ENCODE assay signal across 20 cellular contexts in genomic region chr19:12772323-12772722, GRCh38. TPM values are rescaled to one million over a fixed set of nuclear protein-coding genes. Genes with fewer than 3 reads are reported as not detected.
"Had no signal": no experiment of that assay in that cellular context is flagged by ENCODE, and none has a peak within 500 bp of the region (broad histone marks: within the 10 kb centered on the region; RNA-seq: fewer than 3 reads in every experiment).

No MANE protein-coding gene starts in this region.

- H3K27me3 ChIP-seq: upper lobe of left lung had no signal

- DNase-seq: activated CD4-positive, alpha-beta T cell treated with anti-CD3 and anti-CD28 coated beads for 1 hour; activated CD4-positive, alpha-beta T cell treated with anti-CD3 and anti-CD28 coated beads, Interleukin-2, amount 50 U/mL, for 4 hours; activated naive CD4-positive, alpha-beta T cell treated with anti-CD3 and anti-CD28 coated beads for 36 hours; activated T-cell treated with anti-CD3 and anti-CD28 coated beads, Interleukin-2, amount 50 U/mL, for 1 hour; effector CD4-positive, alpha-beta T cell; hippocampal formation; left cardiac atrium; lower lobe of right lung; nucleus accumbens; posterior cingulate gyrus; stimulated activated naive CD8-positive, alpha-beta T cell treated with anti-CD3 and anti-CD28 coated beads, Interleukin-15, Interleukin-2, amounts not matched to agents 100 U/mL and 50 U/mL, for 24 hours; upper lobe of left lung had no signal

- H3K9me3 ChIP-seq: lower lobe of right lung, upper lobe of left lung had no signal

- H3K27me3 Mint-ChIP-seq: natural killer cell treated with Interleukin-12 subunit alpha and Interleukin-12 subunit beta and Interleukin-15 and Interleukin-18, amount 100 ng/mL, for 72 hours had no signal

- H3K4me3 ChIP-seq: lower lobe of right lung, skin epidermis, upper lobe of left lung had no signal

- H3K27ac Mint-ChIP-seq: activated naive CD4-positive, alpha-beta T cell treated with anti-CD3 and anti-CD28 coated beads for 36 hours; activated T-helper 2 cell treated with anti-CD3 and anti-CD28 coated beads, Interferon-gamma antibody, Interleukin-2, Interleukin-4, amounts not matched to agents 10 μg/mL and 5 μg/mL and 100 μg/mL, durations not matched to agents 14 hours and 24 hours and 36 hours; natural killer cell treated with Interleukin-12 subunit alpha and Interleukin-12 subunit beta and Interleukin-15 and Interleukin-18, amount 100 ng/mL, for 72 hours had no signal

- H3K9me3 Mint-ChIP-seq: activated naive CD4-positive, alpha-beta T cell treated with anti-CD3 and anti-CD28 coated beads for 36 hours; activated T-helper 2 cell treated with anti-CD3 and anti-CD28 coated beads, Interferon-gamma antibody, Interleukin-2, Interleukin-4, amounts not matched to agents 10 μg/mL and 5 μg/mL and 100 μg/mL, durations not matched to agents 14 hours and 24 hours and 36 hours; natural killer cell treated with Interleukin-12 subunit alpha and Interleukin-12 subunit beta and Interleukin-15 and Interleukin-18, amount 100 ng/mL, for 72 hours had no signal

- H3K36me3 Mint-ChIP-seq: natural killer cell treated with Interleukin-12 subunit alpha and Interleukin-12 subunit beta and Interleukin-15 and Interleukin-18, amount 100 ng/mL, for 72 hours had no signal

- ATAC-seq: lower lobe of right lung; natural killer cell treated with Interleukin-12 subunit alpha and Interleukin-12 subunit beta and Interleukin-15 and Interleukin-18, amount 100 ng/mL, for 72 hours; stimulated activated naive CD8-positive, alpha-beta T cell treated with anti-CD3 and anti-CD28 coated beads, Interleukin-15, Interleukin-2, amounts not matched to agents 100 U/mL and 50 U/mL, for 24 hours had no signal

- H3K4me3 Mint-ChIP-seq: activated naive CD4-positive, alpha-beta T cell treated with anti-CD3 and anti-CD28 coated beads for 36 hours; natural killer cell treated with Interleukin-12 subunit alpha and Interleukin-12 subunit beta and Interleukin-15 and Interleukin-18, amount 100 ng/mL, for 72 hours had no signal

- H3K27ac ChIP-seq: lower lobe of right lung, upper lobe of left lung had no signal

RNA-seq across cellular contexts. Expression of gene BEST2, which starts 20.7 kb away (rescaled TPM):
- total RNA-seq: activated naive CD4-positive, alpha-beta T cell treated with anti-CD3 and anti-CD28 coated beads for 36 hours; activated T-helper 2 cell treated with anti-CD3 and anti-CD28 coated beads, Interferon-gamma antibody, Interleukin-2, Interleukin-4, amounts not matched to agents 10 μg/mL and 5 μg/mL and 100 μg/mL, durations not matched to agents 14 hours and 24 hours and 36 hours; aorta; bronchial epithelial cell; cerebellum; fibroblast of villous mesenchyme; glomerular endothelial cell; left cardiac atrium; lower lobe of right lung; natural killer cell treated with Interleukin-12 subunit alpha and Interleukin-12 subunit beta and Interleukin-15 and Interleukin-18, amount 100 ng/mL, for 72 hours had no signal

RNA-seq across cellular contexts. Expression of gene THSD8, which starts 29.5 kb away (rescaled TPM):
- total RNA-seq: bronchial epithelial cell, cerebellum, fibroblast of villous mesenchyme, glomerular endothelial cell had no signal
